25 cellular contexts compared by ENCODE assay signal in the genomic region with DNA sequence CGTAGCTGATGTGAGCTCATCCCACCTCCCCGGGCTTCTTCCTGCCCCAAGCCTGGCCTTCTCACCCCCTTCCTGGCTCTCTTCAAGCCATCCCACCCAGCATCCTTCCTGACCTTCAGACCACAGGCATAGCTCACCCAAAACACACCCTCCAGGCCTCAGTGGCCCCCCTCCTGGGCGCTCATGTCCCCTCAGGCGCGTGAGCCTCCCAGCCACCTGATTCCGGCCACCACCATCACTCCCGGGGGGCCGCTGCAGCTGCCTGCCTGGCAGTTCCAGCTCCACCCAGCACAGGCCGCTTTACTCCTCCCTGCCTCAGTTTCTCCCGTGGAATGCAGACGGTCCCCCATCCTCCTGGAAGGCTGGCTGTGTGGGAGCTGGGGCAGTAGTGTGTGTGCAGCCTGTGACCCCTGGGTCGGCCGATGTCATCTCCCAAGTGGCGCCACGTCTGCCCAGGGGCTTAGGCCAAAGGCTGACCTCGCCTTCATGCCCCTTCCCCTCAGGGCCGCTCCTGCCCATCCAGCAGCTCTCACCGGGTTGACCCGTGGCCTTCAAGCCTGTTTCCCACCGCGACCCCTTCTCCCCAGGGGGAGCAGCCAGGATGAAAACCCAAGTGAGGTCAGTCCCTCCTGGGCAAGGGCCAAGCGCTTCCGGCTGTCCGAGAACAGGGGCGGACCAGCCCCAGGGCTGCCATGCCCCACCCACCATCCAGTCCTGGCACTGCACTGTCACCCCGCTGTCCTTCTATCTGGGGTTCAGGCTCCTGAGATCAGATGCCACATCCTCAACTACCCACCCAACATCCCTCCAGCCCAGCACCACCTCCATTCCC. TPM values are rescaled to one million over a fixed set of nuclear protein-coding genes. Genes with fewer than 3 reads are reported as not detected.
DNase-seq lines count a peak whose midpoint lies in the region; ATAC-seq, FAIRE-seq and TF ChIP-seq lines count a peak whose summit lies in the region.
"Had no signal": no experiment of that assay in that cellular context is flagged by ENCODE, and none has a peak within 500 bp of the region (broad histone marks: within the 10 kb centered on the region; RNA-seq: fewer than 3 reads in every experiment).

No MANE protein-coding gene starts in this region.

- H3K27me3 ChIP-seq in H1 (replicated peaks in 1 of 4; ENCODE audit: control insufficient read depth in 3 of 4, extremely low read depth in 1 of 4, insufficient read depth in 3 of 4, low read length in 3 of 4) (peaks cover 0 to 9% (median 4%) of the 10 kb centered on the region in 4 experiments; a peak in 4 of 7 replicates), osteoblast (ENCODE audit: insufficient read depth, low read length) (no peaks in the 10 kb centered on the region), small intestine (ENCODE audit: control insufficient read depth in 2 of 2, insufficient read depth in 2 of 2, low read length in 2 of 2) (peaks cover 0 to 3% of the 10 kb centered on the region in 2 donors)

- peak overlapping the region; percentile 56 for H3K27ac Mint-ChIP-seq in T-helper 1 cell treated with Interleukin-12 subunit alpha and Interleukin-12 subunit beta and Interleukin-4 antibody, amounts not matched to agents 30 μg/mL and 1 μg/mL, for 36 hours
- H3K27ac Mint-ChIP-seq: CD8-positive, alpha-beta T cell had no signal

- H3K4me1 Mint-ChIP-seq in T-helper 1 cell treated with Interleukin-12 subunit alpha and Interleukin-12 subunit beta and Interleukin-4 antibody, amounts not matched to agents 30 μg/mL and 1 μg/mL, for 36 hours (ENCODE audit: low read depth): peaks cover 7% of the 10 kb centered on the region

- H3K79me2 ChIP-seq in H1 (ENCODE audit: control insufficient read depth in 1 of 2, insufficient read depth in 2 of 2, low read length in 2 of 2): no peaks in the 10 kb centered on the region
- no peaks in the 10 kb centered on the region for H3K79me2 ChIP-seq in osteoblast (ENCODE audit: insufficient read depth, low read length)
- H3K79me2 ChIP-seq: parathyroid adenoma had no signal

- H2AFZ ChIP-seq in H1 (ENCODE audit: low read length): no peak overlapping the region
- peak overlapping the region; percentile 15 for H2AFZ ChIP-seq in osteoblast (ENCODE audit: low read length)
- H2AFZ ChIP-seq: parathyroid adenoma had no signal

- no peak for TF ChIP-seq POLR2A in H1 (IDR thresholded peaks at IDR 0.05; ENCODE audit: control extremely low read depth in 1 of 2, low read depth in 2 of 2, low read length in 2 of 2)

- H3K79me1 ChIP-seq in H1 (ENCODE audit: low read depth, low read length): no peaks in the 10 kb centered on the region

- no peak overlapping the region for H2AK5ac ChIP-seq in H1 (ENCODE audit: low read depth, low read length)

- no peak for ATAC-seq in HG02884 (IDR thresholded peaks at IDR 0.05; ENCODE audit: unreplicated experiment)
- no peak for ATAC-seq in HG03442 (IDR thresholded peaks at IDR 0.05; ENCODE audit: unreplicated experiment)
- ATAC-seq: body of pancreas had no signal

- H3K4ac ChIP-seq in H1 (replicated peaks; ENCODE audit: insufficient read length, low read depth, low read length): no peak overlapping the region

- H3K27ac ChIP-seq in HEK293 (ENCODE audit: extremely low read depth, low read depth, low read length): no peak overlapping the region
- no peak overlapping the region for H3K27ac ChIP-seq in H1 (ENCODE audit: low read depth, low read length)
- H3K27ac ChIP-seq in osteoblast (ENCODE audit: low read depth, low read length): no peak overlapping the region
- no peak overlapping the region for H3K27ac ChIP-seq in small intestine (ENCODE audit: low read depth in 1 of 2, low read length in 1 of 2)
- H3K27ac ChIP-seq: 22Rv1, body of pancreas, parathyroid adenoma, SK-N-MC, tibial artery had no signal

- 90% methylated on average over 23 of the region's 26 CpGs; no CpG with 5 or more reads in 1 of the 2 experiments for WGBS in H1 (ENCODE audit: extremely low coverage in 1 of 2, insufficient coverage in 1 of 2, insufficient read length in 1 of 2, insufficient replicate concordance in 2 of 2, low coverage in 1 of 2, low lambda C conversion rate in 2 of 2, missing lambda C conversion rate in 1 of 2), 2 experiments
- WGBS in small intestine, 3 donors: 82 to 87% (median 82%) methylated on average over 25 to 26 of the region's 26 CpGs

- H3K23me2 ChIP-seq in H1 (ENCODE audit: low read depth, low read length): peaks cover 6% of the 10 kb centered on the region; the same call in 1 of the 2 replicates

- no peak for TF ChIP-seq RAD21 in H1 (IDR thresholded peaks at IDR 0.05 in 1 of 2, conservative IDR thresholded peaks at IDR 0.05 in 1 of 2; ENCODE audit: low read depth in 2 of 2, low read length in 2 of 2)

- H2BK12ac ChIP-seq in H1 (ENCODE audit: low read depth, low read length): 0 out of 2 replicates have a peak overlapping the region, but pooled peaks have one; percentile 19

- H4K5ac ChIP-seq in H1 (ENCODE audit: insufficient read length, low read depth, low read length): no peak overlapping the region

- no peak overlapping the region for H3K56ac ChIP-seq in H1 (replicated peaks; ENCODE audit: insufficient read length, low read depth, low read length)

- H3K23ac ChIP-seq in H1 (ENCODE audit: insufficient read length): no peak overlapping the region

- TF ChIP-seq EP300 in H1 (IDR thresholded peaks at IDR 0.05; ENCODE audit: borderline replicate concordance in 1 of 2, low read depth in 2 of 2, low read length in 2 of 2): no peak

- H3K9me3 Mint-ChIP-seq in T-helper 1 cell treated with Interleukin-12 subunit alpha and Interleukin-12 subunit beta and Interleukin-4 antibody, amounts not matched to agents 30 μg/mL and 1 μg/mL, for 36 hours: no peaks in the 10 kb centered on the region
- H3K9me3 Mint-ChIP-seq: CD8-positive, alpha-beta T cell had no signal

- H3K36me3 Mint-ChIP-seq in T-helper 1 cell treated with Interleukin-12 subunit alpha and Interleukin-12 subunit beta and Interleukin-4 antibody, amounts not matched to agents 30 μg/mL and 1 μg/mL, for 36 hours (ENCODE audit: low read depth): no peaks in the 10 kb centered on the region
- H3K36me3 Mint-ChIP-seq: CD8-positive, alpha-beta T cell had no signal

- no peak overlapping the region for H2BK5ac ChIP-seq in H1 (ENCODE audit: low read depth, low read length)

- H3K4me2 ChIP-seq in H1 (ENCODE audit: insufficient read depth in 1 of 2, low read depth in 2 of 2, low read length in 2 of 2) (no peak overlapping the region), osteoblast (ENCODE audit: insufficient read depth, low read length) (no peak overlapping the region)

- no peak overlapping the region for H4K8ac ChIP-seq in H1 (ENCODE audit: extremely low read depth, insufficient read depth, low read length)

- H2BK120ac ChIP-seq in H1 (replicated peaks; ENCODE audit: low read depth, low read length): no peak overlapping the region

- no peak overlapping the region for H3K4me3 ChIP-seq in HEK293 (ENCODE audit: low read depth, low read length)
- H3K4me3 ChIP-seq in H1 (ENCODE audit: extremely low read depth in 1 of 4, insufficient read depth in 2 of 4, low read depth in 3 of 4, low read length in 4 of 4): no peak overlapping the region
- H3K4me3 ChIP-seq in osteoblast (ENCODE audit: insufficient read depth, low read length): no peak overlapping the region
- no peak overlapping the region for H3K4me3 ChIP-seq in small intestine (ENCODE audit: low read depth in 1 of 2, low read length in 2 of 2)
- H3K4me3 ChIP-seq: body of pancreas, SK-N-MC, tibial artery had no signal

- DNase-seq in T-helper 1 cell (no peak), H1 (ENCODE audit: low read depth in 1 of 2, low spot score in 2 of 2) (no peak), osteoblast (ENCODE audit: insufficient read length, low spot score, missing footprints) (no peak), small intestine (no peak)
- DNase-seq: body of pancreas; CD8-positive, alpha-beta T cell; DMS153; effector CD4-positive, alpha-beta T cell; erythroblast; Karpas-422; left colon; mesendoderm; NCI-H1048; NCI-H1930; NCI-H69; stimulated activated naive CD8-positive, alpha-beta T cell treated with anti-CD3 and anti-CD28 coated beads, Interleukin-15, Interleukin-2, amounts not matched to agents 100 U/mL and 50 U/mL, for 24 hours; tibial artery had no signal

- H3K9me3 ChIP-seq in HEK293 (ENCODE audit: control insufficient read depth, insufficient read depth, low read depth, low read length) (no peaks in the 10 kb centered on the region), H1 (ENCODE audit: insufficient read depth in 2 of 2, low read depth in 1 of 2, low read length in 1 of 2) (no peaks in the 10 kb centered on the region), osteoblast (ENCODE audit: low read depth, low read length) (no peaks in the 10 kb centered on the region), small intestine (ENCODE audit: control insufficient read depth, low read depth) (no peaks in the 10 kb centered on the region)
- H3K9me3 ChIP-seq: body of pancreas, tibial artery had no signal

- CTCF ChIA-PET in HEK293 (lab: Yijun Ruan, JAX): interaction anchor here (0.5 to 1.5 kb wide), 7 partner anchors 10 to 623 kb away, joined by 3 to 9 read pairs (median 4); no protein-coding TSS in a partner anchor
- CTCF ChIA-PET in H1 (lab: Charles Lee; ENCODE audit: partially characterized antibody): interaction anchor here (0.7 to 2.2 kb wide), 8 partner anchors 9 to 114 kb away, joined by 3 to 13 read pairs (median 3); no protein-coding TSS in a partner anchor

- H2BK20ac ChIP-seq in H1 (ENCODE audit: low read length): no peak overlapping the region

- H2BK15ac ChIP-seq in H1 (ENCODE audit: low read length): no peak overlapping the region

- no peak overlapping the region for H3K18ac ChIP-seq in H1 (ENCODE audit: extremely low read depth, low read length)

- H3K14ac ChIP-seq in H1 (ENCODE audit: insufficient read length): no peak overlapping the region

- H4K20me1 ChIP-seq in H1 (replicated peaks in 1 of 2; ENCODE audit: control insufficient read depth in 1 of 2, insufficient read depth in 2 of 2, low read length in 2 of 2): no peaks in the 10 kb centered on the region
- no peaks in the 10 kb centered on the region for H4K20me1 ChIP-seq in osteoblast (ENCODE audit: insufficient read depth, low read length)

- H3K4me3 Mint-ChIP-seq in T-helper 1 cell treated with Interleukin-12 subunit alpha and Interleukin-12 subunit beta and Interleukin-4 antibody, amounts not matched to agents 30 μg/mL and 1 μg/mL, for 36 hours: no peak overlapping the region
- H3K4me3 Mint-ChIP-seq: CD8-positive, alpha-beta T cell had no signal

- no peak for TF ChIP-seq CTCF in HEK293 (tag by site-specific recombination; IDR thresholded peaks at IDR 0.05)
- no peak for TF ChIP-seq CTCF in H1 (IDR thresholded peaks at IDR 0.05; ENCODE audit: control extremely low read depth in 1 of 3, insufficient read depth in 1 of 3, low read depth in 1 of 3, low read length in 3 of 3)
- TF ChIP-seq CTCF in osteoblast (IDR thresholded peaks at IDR 0.05; ENCODE audit: extremely low read depth, low read depth, low read length): no peak

- no peaks in the 10 kb centered on the region for H3K4me1 ChIP-seq in HEK293 (ENCODE audit: control insufficient read depth, insufficient read depth, low read length)
- peaks cover 0 to 8% (median 1%) of the 10 kb centered on the region in 4 experiments; a peak in 4 of 7 replicates for H3K4me1 ChIP-seq in H1 (replicated peaks in 1 of 4; ENCODE audit: control insufficient read depth in 3 of 4, insufficient read depth in 4 of 4, low read length in 3 of 4)
- H3K4me1 ChIP-seq in osteoblast (ENCODE audit: insufficient read depth, low read length): peaks cover 6% of the 10 kb centered on the region
- no peaks in the 10 kb centered on the region for H3K4me1 ChIP-seq in small intestine (ENCODE audit: control insufficient read depth in 2 of 2, insufficient read depth in 1 of 2, low read depth in 1 of 2, low read length in 1 of 2)
- H3K4me1 ChIP-seq: parathyroid adenoma had no signal

- H3K9ac ChIP-seq in H1 (replicated peaks in 1 of 4; ENCODE audit: extremely low read depth in 1 of 4, low read depth in 3 of 4, low read length in 3 of 4): no peak overlapping the region; a peak in 1 of 7 replicates
- H3K9ac ChIP-seq: parathyroid adenoma had no signal

- no peak overlapping the region for H4K91ac ChIP-seq in H1 (replicated peaks; ENCODE audit: insufficient read length, low read length)

- POLR2A ChIA-PET in HEK293 (lab: Yijun Ruan, JAX): interaction anchor here (0.6 to 0.9 kb wide), 2 partner anchors 23 to 553 kb away, joined by 3 read pairs; no protein-coding TSS in a partner anchor
- POLR2A ChIA-PET in H1 (lab: Charles Lee; ENCODE audit: partially characterized antibody): interaction anchor here (1.0 kb wide), 1 partner anchor 11 kb away, joined by 4 read pairs; no protein-coding TSS in a partner anchor

- H3K36me3 ChIP-seq in HEK293 (ENCODE audit: control insufficient read depth in 2 of 2, insufficient read depth in 1 of 2, low read length in 2 of 2) (no peaks in the 10 kb centered on the region), H1 (ENCODE audit: control insufficient read depth in 2 of 4, insufficient read depth in 4 of 4, low read length in 3 of 4) (no peaks in the 10 kb centered on the region), osteoblast (ENCODE audit: insufficient read depth, low read length) (no peaks in the 10 kb centered on the region), small intestine (ENCODE audit: control insufficient read depth in 2 of 2, insufficient read depth in 2 of 2, low read length in 2 of 2) (no peaks in the 10 kb centered on the region)
- H3K36me3 ChIP-seq: tibial artery had no signal

- FAIRE-seq in H1 (lab: Jason Lieb, UNC) (no peak), small intestine (lab: Jason Lieb, UNC) (no peak)
- FAIRE-seq: GM19239 had no signal

- peaks cover 11% of the 10 kb centered on the region for H3K27me3 Mint-ChIP-seq in T-helper 1 cell treated with Interleukin-12 subunit alpha and Interleukin-12 subunit beta and Interleukin-4 antibody, amounts not matched to agents 30 μg/mL and 1 μg/mL, for 36 hours (ENCODE audit: low read depth)

RNA-seq across cellular contexts. Expression of gene CHMP6, which starts 11.9 kb away (rescaled TPM):
- 15.7 and 16.0 TPM in 2 replicates for total RNA-seq in H1 (2021; fragmentation: NEBNext Ultra II Directional; extraction: Animal tissue kit (Norgen Biotek cat#: 25700))
- 24.3 and 28.9 TPM in 2 replicates for polyA plus RNA-seq in H1 (2011; rRNA removed)
- polyA plus RNA-seq in H1 (2011; cell fraction: cytosol; rRNA removed): 22.9 TPM
- 23.5 TPM for polyA plus RNA-seq in H1 (2011; cell fraction: nucleus; rRNA removed)
- 8.5 to 14.9 TPM (median 13.4 TPM) in 4 replicates for polyA plus RNA-seq in H1 (2012, experiment 1 of 2)
- polyA plus RNA-seq in H1 (2012, experiment 2 of 2): 13.4 TPM
- 9.5 TPM for polyA plus RNA-seq in H1 (2013, experiment 1 of 2)
- 7.9 TPM for polyA plus RNA-seq in H1 (2013, experiment 2 of 2)
- 5.7 and 6.4 TPM in 2 replicates for polyA minus RNA-seq in H1 (2011; rRNA and poly(A)+ RNA removed)
- 7.2 TPM for polyA minus RNA-seq in H1 (2011; cell fraction: cytosol; rRNA and poly(A)+ RNA removed)
- polyA minus RNA-seq in H1 (2011; cell fraction: nucleus; rRNA and poly(A)+ RNA removed): 15.6 TPM
- 21.4 and 21.8 TPM in 2 replicates for total RNA-seq in osteoblast
- polyA plus RNA-seq in small intestine: 10 to 100 TPM; 29.0 to 35.8 (median 34.6) TPM

RNA-seq across cellular contexts. Expression of gene BAIAP2, which starts 55.2 kb away (rescaled TPM):
- 18.4 and 22.8 TPM in 2 replicates for total RNA-seq in H1 (2021; fragmentation: NEBNext Ultra II Directional; extraction: Animal tissue kit (Norgen Biotek cat#: 25700))
- polyA plus RNA-seq in H1 (2011; rRNA removed): 10.0 and 19.8 TPM in 2 replicates
- 8.2 TPM for polyA plus RNA-seq in H1 (2011; cell fraction: cytosol; rRNA removed)
- polyA plus RNA-seq in H1 (2011; cell fraction: nucleus; rRNA removed): 25.9 TPM
- polyA plus RNA-seq in H1 (2012, experiment 1 of 2): 12.1 to 15.1 TPM (median 14.9 TPM) in 4 replicates
- polyA plus RNA-seq in H1 (2012, experiment 2 of 2): 15.4 TPM
- polyA plus RNA-seq in H1 (2013, experiment 1 of 2): 12.5 TPM
- polyA plus RNA-seq in H1 (2013, experiment 2 of 2): 11.0 TPM
- 9.6 and 11.6 TPM in 2 replicates for polyA minus RNA-seq in H1 (2011; rRNA and poly(A)+ RNA removed)
- polyA minus RNA-seq in H1 (2011; cell fraction: cytosol; rRNA and poly(A)+ RNA removed): 15.8 TPM
- polyA minus RNA-seq in H1 (2011; cell fraction: nucleus; rRNA and poly(A)+ RNA removed): 25.5 TPM
- total RNA-seq in osteoblast: 15.6 and 19.4 TPM in 2 replicates
- polyA plus RNA-seq in small intestine: 10 to 100 TPM in 1 of 3 donors, 1 to 10 TPM in 2; 1.8 to 14.5 (median 3.8) TPM
